1 cellular context compared by ENCODE assay signal in genomic region chr10:78968300-78968943, GRCh38.
TF ChIP-seq lines count a peak whose summit lies in the region.

No MANE protein-coding gene starts in this region.

TF ChIP-seq in H1, 55 proteins besides CTCF, POLR2A, EP300 and RAD21 (continued from another document):
- TF ChIP-seq TAF7 (optimal IDR thresholded peaks at IDR 0.05; ENCODE audit: borderline replicate concordance, low read depth, low read length), result no peak
- no peak for TF ChIP-seq EZH2 (IDR thresholded peaks at IDR 0.05; ENCODE audit: low read depth, low read length, severe bottlenecking)
- TF ChIP-seq ZNF274 (IDR thresholded peaks at IDR 0.05; ENCODE audit: borderline replicate concordance, extremely low read depth, low read length), result no peak
- no peak for TF ChIP-seq BRCA1 (IDR thresholded peaks at IDR 0.05; ENCODE audit: low read depth, low read length)
